ENCODE assay signal across 8 cellular contexts in genomic region chr6:142845624-142846458, GRCh38.
DNase-seq lines count a peak whose midpoint lies in the region; ATAC-seq and TF ChIP-seq lines count a peak whose summit lies in the region.

No MANE protein-coding gene starts in this region.

- H3K9me2 ChIP-seq in GM23338 (ENCODE audit: insufficient read depth) (no peaks in the 10 kb centered on the region), OCI-LY7 (ENCODE audit: insufficient read depth, low read length) (no peaks in the 10 kb centered on the region)

- H3K79me2 ChIP-seq in GM23338 (replicated peaks; ENCODE audit: insufficient read depth) (peaks cover 5% of the 10 kb centered on the region; the same call in 1 of the 2 replicates), OCI-LY7 (ENCODE audit: insufficient read depth, low read depth, low read length) (peaks cover 96% of the 10 kb centered on the region; the same call in 1 of the 2 replicates)

- H3F3A ChIP-seq in GM23338 (replicated peaks; ENCODE audit: low read depth) = no peaks in the 10 kb centered on the region

- POLR2A ChIA-PET in OCI-LY7 (lab: Charles Lee) = interaction anchor here (0.7 to 1.5 kb wide), 9 partner anchors 8 to 69 kb away, joined by 3 to 5 read pairs (median 3); no protein-coding TSS in a partner anchor

- TF ChIP-seq CTCF in GM23338 (conservative IDR thresholded peaks at IDR 0.05; ENCODE audit: low read depth in 2 of 2) (no peak), OCI-LY7 (conservative IDR thresholded peaks at IDR 0.05; ENCODE audit: low read length) (0 out of 2 replicates have a peak, but pooled peaks have one; percentile 21), glutamatergic neuron (IDR thresholded peaks at IDR 0.05; ENCODE audit: partially characterized antibody, unreplicated experiment) (no peak)

- no peaks in the 10 kb centered on the region for H4K20me1 ChIP-seq in GM23338 (replicated peaks; ENCODE audit: insufficient read depth)
- H4K20me1 ChIP-seq in OCI-LY7 (ENCODE audit: insufficient read depth, low read length) = no peaks in the 10 kb centered on the region; the same call in 1 of the 2 replicates

- ATAC-seq in GM23338 = peak; percentile 92
- ATAC-seq in activated naive CD8-positive, alpha-beta T cell treated with anti-CD3 and anti-CD28 coated beads, Interleukin-2, amount 50 U/mL, for 24 hours = peak; percentile 1
- no peak for ATAC-seq in GM19035 (IDR thresholded peaks at IDR 0.05; ENCODE audit: unreplicated experiment)

- CTCF ChIA-PET in OCI-LY7 (lab: Charles Lee; ENCODE audit: unreplicated experiment) = interaction anchor here (0.6 to 1.2 kb wide), 4 partner anchors 9 to 83 kb away, joined by 3 to 5 read pairs (median 4); no protein-coding TSS in a partner anchor

- no peaks in the 10 kb centered on the region for H3K27me3 ChIP-seq in GM23338 (ENCODE audit: insufficient read depth)

- no TSS peak for BruUV-seq in OCI-LY7 (replicated peaks; lab: Mats Ljungman, UMichigan)

- H3K4me3 ChIP-seq in GM23338 (peak overlapping the region; percentile 29; the same call in 1 of the 2 replicates), OCI-LY7 (ENCODE audit: low read depth, low read length, poor library complexity, severe bottlenecking) (peak overlapping the region; percentile 64)

- H3K36me3 Mint-ChIP-seq in GM23338 (ENCODE audit: low read depth) = no peaks in the 10 kb centered on the region
- H3K36me3 Mint-ChIP-seq in activated naive CD8-positive, alpha-beta T cell treated with anti-CD3 and anti-CD28 coated beads, Interleukin-2, amount 50 U/mL, for 24 hours (ENCODE audit: low read depth) = no peaks in the 10 kb centered on the region
- no peaks in the 10 kb centered on the region for H3K36me3 Mint-ChIP-seq in glutamatergic neuron (ENCODE audit: unreplicated experiment)

- H3K36me3 ChIP-seq in GM23338 (ENCODE audit: insufficient read depth) (no peaks in the 10 kb centered on the region), OCI-LY7 (ENCODE audit: insufficient read depth, low read length) (peaks cover 3% of the 10 kb centered on the region; the same call in 1 of the 2 replicates)

- peak overlapping the region; percentile 39; the same call in 1 of the 3 replicates for H3K4me3 Mint-ChIP-seq in GM23338
- H3K4me3 Mint-ChIP-seq in activated naive CD8-positive, alpha-beta T cell treated with anti-CD3 and anti-CD28 coated beads, Interleukin-2, amount 50 U/mL, for 24 hours = peak overlapping the region; percentile 82
- peak overlapping the region; percentile 31 for H3K4me3 Mint-ChIP-seq in glutamatergic neuron (ENCODE audit: unreplicated experiment)

- H3K27me3 Mint-ChIP-seq in GM23338 (ENCODE audit: insufficient read depth, low read depth, poor library complexity) (peaks cover 3% of the 10 kb centered on the region), glutamatergic neuron (ENCODE audit: unreplicated experiment) (no peaks in the 10 kb centered on the region)
- no peaks in the 10 kb centered on the region for H3K27me3 Mint-ChIP-seq in activated naive CD8-positive, alpha-beta T cell treated with anti-CD3 and anti-CD28 coated beads, Interleukin-2, amount 50 U/mL, for 24 hours

- no peaks in the 10 kb centered on the region for H3K9me3 ChIP-seq in OCI-LY7 (ENCODE audit: low read length)

- H3K4me1 Mint-ChIP-seq in GM23338 (peaks cover 59% of the 10 kb centered on the region), glutamatergic neuron (ENCODE audit: low read depth, unreplicated experiment) (peaks cover 18% of the 10 kb centered on the region)
- H3K4me1 Mint-ChIP-seq in activated naive CD8-positive, alpha-beta T cell treated with anti-CD3 and anti-CD28 coated beads, Interleukin-2, amount 50 U/mL, for 24 hours = peaks cover 98% of the 10 kb centered on the region

- DNase-seq in A172 (ENCODE audit: low spot score) (peak; percentile 73), GM23338 (ENCODE audit: low spot score) (peak; percentile 77), OCI-LY7 (ENCODE audit: low spot score) (peak; percentile 54), glutamatergic neuron (peak; percentile 70), nucleus accumbens (lab: John Stamatoyannopoulos, UW) (peak in 53 of 56 donors; percentile 21 to 90 (median 70)), NOMO-1 treated with DMSO at 0.1 percent for 48 hours (lab: John Stamatoyannopoulos, UW; ENCODE audit: unreplicated experiment) (no peak)
- no peak for DNase-seq in activated naive CD8-positive, alpha-beta T cell treated with anti-CD3 and anti-CD28 coated beads, Interleukin-2, amount 50 U/mL, for 24 hours

- H3K27ac Mint-ChIP-seq in GM23338 (peak overlapping the region; percentile 23), glutamatergic neuron (ENCODE audit: unreplicated experiment) (peak overlapping the region; percentile 44)
- H3K27ac Mint-ChIP-seq in activated naive CD8-positive, alpha-beta T cell treated with anti-CD3 and anti-CD28 coated beads, Interleukin-2, amount 50 U/mL, for 24 hours = peak overlapping the region; percentile 98

- H2AFZ ChIP-seq in GM23338 (no peak overlapping the region), OCI-LY7 (ENCODE audit: low read length) (no peak overlapping the region)

- peaks cover 59% of the 10 kb centered on the region for H3K4me1 ChIP-seq in GM23338 (ENCODE audit: insufficient read depth)
- H3K4me1 ChIP-seq in OCI-LY7 (ENCODE audit: insufficient read depth, low read length, poor library complexity, severe bottlenecking) = peaks cover 98% of the 10 kb centered on the region

- H3K9me3 Mint-ChIP-seq in GM23338 (no peaks in the 10 kb centered on the region), glutamatergic neuron (ENCODE audit: unreplicated experiment) (no peaks in the 10 kb centered on the region)
- H3K9me3 Mint-ChIP-seq in activated naive CD8-positive, alpha-beta T cell treated with anti-CD3 and anti-CD28 coated beads, Interleukin-2, amount 50 U/mL, for 24 hours = no peaks in the 10 kb centered on the region

- H3K27ac ChIP-seq in GM23338 (ENCODE audit: low read depth) = peak overlapping the region; percentile 33
- peak overlapping the region; percentile 65 for H3K27ac ChIP-seq in OCI-LY7 (ENCODE audit: low read depth, low read length, poor library complexity, severe bottlenecking)

- intact Hi-C loops in OCI-LY7 (cut with micrococcal nuclease; ENCODE audit: unreplicated experiment) = loop anchor here (1.0 to 5.0 kb wide), 2 partner anchors 26 to 41 kb away; no protein-coding TSS in a partner anchor

- peak overlapping the region; percentile 63 for H3K4me2 ChIP-seq in GM23338
- peak overlapping the region; percentile 80 for H3K4me2 ChIP-seq in OCI-LY7 (ENCODE audit: low read length)

TF ChIP-seq in GM23338, 12 proteins besides CTCF, POLR2A, EP300 and RAD21 (continues in another document):
- TF ChIP-seq EZH2phosphoT487 (IDR thresholded peaks at IDR 0.05; ENCODE audit: unreplicated experiment) (no peak), ZNF331 (CRISPR knock-in tag; IDR thresholded peaks at IDR 0.05; ENCODE audit: low read depth) (no peak), POLR2AphosphoS5 (IDR thresholded peaks at IDR 0.05; ENCODE audit: low read depth) (no peak), CREB1 (CRISPR knock-in tag; IDR thresholded peaks at IDR 0.05; ENCODE audit: low read depth) (no peak), STAT1 (IDR thresholded peaks at IDR 0.05; ENCODE audit: unreplicated experiment) (no peak), JUNB (IDR thresholded peaks at IDR 0.05; ENCODE audit: unreplicated experiment) (no peak)

Comparison
In these comparisons a context has a peak if more than half of its experiments do, and no peak if none do; other contexts are left out.
1. DNase-seq: peak in A172 (single experiment), GM23338 (single experiment), OCI-LY7 (single experiment), glutamatergic neuron (single experiment) and nucleus accumbens (53 of 56); none in activated naive CD8-positive, alpha-beta T cell treated with anti-CD3 and anti-CD28 coated beads, Interleukin-2, amount 50 U/mL, for 24 hours (single experiment) and NOMO-1 treated with DMSO at 0.1 percent for 48 hours (single experiment).
2. H3K27ac Mint-ChIP-seq: peak in every context shown above with its lines; median percentile 98 in activated naive CD8-positive, alpha-beta T cell treated with anti-CD3 and anti-CD28 coated beads, Interleukin-2, amount 50 U/mL, for 24 hours; 44 in glutamatergic neuron; 23 in GM23338.
3. H3K4me3 Mint-ChIP-seq: peak in every context shown above with its lines; median percentile 82 in activated naive CD8-positive, alpha-beta T cell treated with anti-CD3 and anti-CD28 coated beads, Interleukin-2, amount 50 U/mL, for 24 hours; 39 in GM23338; 31 in glutamatergic neuron.